Comparison of ENCODE assay signal across 22 cellular contexts in genomic region chr4:56187601-56188177, GRCh38.
"Had no signal": no experiment of that assay in that cellular context is flagged by ENCODE, and none has a peak within 500 bp of the region (broad histone marks: within the 10 kb centered on the region; RNA-seq: fewer than 3 reads in every experiment).

No MANE protein-coding gene starts in this region.

- H3K36me3 ChIP-seq: ascending aorta, sigmoid colon, tibial nerve had no signal

- H3K27me3 Mint-ChIP-seq: activated CD4-positive, alpha-beta T cell treated with anti-CD3 and anti-CD28 coated beads, Interleukin-2, amount 10 ng/mL, durations not matched to agents 24 days and 14 days; activated CD8-positive, alpha-beta T cell treated with anti-CD3 and anti-CD28 coated beads for 36 hours had no signal

- H3K27ac ChIP-seq: ascending aorta, foreskin keratinocyte, sigmoid colon, VCaP had no signal

- H3K4me1 ChIP-seq: ascending aorta, foreskin keratinocyte, sigmoid colon, tibial nerve had no signal

- H3K27me3 ChIP-seq: ascending aorta, foreskin keratinocyte, sigmoid colon, tibial nerve had no signal

- H3K36me3 Mint-ChIP-seq: activated CD8-positive, alpha-beta memory T cell treated with anti-CD3 and anti-CD28 coated beads, Interleukin-2, amount 10 ng/mL, durations not matched to agents 7 days and 5 days; immature natural killer cell had no signal

- H3K9me3 ChIP-seq: ascending aorta had no signal

- H3K9me3 Mint-ChIP-seq: activated naive CD4-positive, alpha-beta T cell treated with anti-CD3 and anti-CD28 coated beads, Interleukin-2, amount 50 U/mL, for 24 hours had no signal

- H3K4me3 ChIP-seq: ascending aorta, sigmoid colon, tibial nerve had no signal

- H3K27ac Mint-ChIP-seq: activated CD4-positive, alpha-beta T cell treated with anti-CD3 and anti-CD28 coated beads, Interleukin-2, amount 10 ng/mL, durations not matched to agents 24 days and 14 days; activated CD8-positive, alpha-beta memory T cell treated with anti-CD3 and anti-CD28 coated beads, Interleukin-2, amount 10 ng/mL, durations not matched to agents 7 days and 5 days; activated CD8-positive, alpha-beta T cell treated with anti-CD3 and anti-CD28 coated beads for 36 hours; activated naive CD4-positive, alpha-beta T cell treated with anti-CD3 and anti-CD28 coated beads, Interleukin-2, amount 50 U/mL, for 24 hours; immature natural killer cell; stimulated activated naive CD8-positive, alpha-beta T cell treated with anti-CD3 and anti-CD28 coated beads, Interleukin-15, amount 100 ng/mL, for 72 hours; T-cell; T-helper 2 cell treated with Interferon-gamma antibody and Interleukin-4, amounts not matched to agents 5 μg/mL and 100 μg/mL, for 36 hours had no signal

- H3K4me1 Mint-ChIP-seq: activated naive CD4-positive, alpha-beta T cell treated with anti-CD3 and anti-CD28 coated beads, Interleukin-2, amount 50 U/mL, for 24 hours; immature natural killer cell had no signal

- DNase-seq: activated CD4-positive, alpha-beta T cell treated with anti-CD3 and anti-CD28 coated beads, Interleukin-2, amount 10 ng/mL, durations not matched to agents 24 days and 14 days; activated CD8-positive, alpha-beta memory T cell treated with anti-CD3 and anti-CD28 coated beads, Interleukin-2, amount 10 ng/mL, durations not matched to agents 7 days and 5 days; activated CD8-positive, alpha-beta T cell treated with anti-CD3 and anti-CD28 coated beads for 36 hours; activated gamma-delta T cell treated with Interleukin-2 at 50 U/mL for 16 hours; activated T-cell treated with anti-CD3 and anti-CD28 coated beads for 4 hours; cerebellar nuclear complex; cortex of kidney; foreskin keratinocyte; immature natural killer cell; kidney glomerular epithelial cell; left ventricle myocardium superior; occipital lobe; posterior cingulate gyrus; sigmoid colon; stimulated activated CD4-positive, alpha-beta T cell treated with anti-CD3 and anti-CD28 coated beads, Interleukin-4, amount 100 ng/mL, for 4 hours; stimulated activated naive CD8-positive, alpha-beta T cell treated with anti-CD3 and anti-CD28 coated beads, Interleukin-15, amount 100 ng/mL, for 72 hours; T-cell had no signal

- H3K4me3 Mint-ChIP-seq: activated CD4-positive, alpha-beta T cell treated with anti-CD3 and anti-CD28 coated beads, Interleukin-2, amount 10 ng/mL, durations not matched to agents 24 days and 14 days; activated CD8-positive, alpha-beta memory T cell treated with anti-CD3 and anti-CD28 coated beads, Interleukin-2, amount 10 ng/mL, durations not matched to agents 7 days and 5 days; activated CD8-positive, alpha-beta T cell treated with anti-CD3 and anti-CD28 coated beads for 36 hours; activated naive CD4-positive, alpha-beta T cell treated with anti-CD3 and anti-CD28 coated beads, Interleukin-2, amount 50 U/mL, for 24 hours; immature natural killer cell; stimulated activated naive CD8-positive, alpha-beta T cell treated with anti-CD3 and anti-CD28 coated beads, Interleukin-15, amount 100 ng/mL, for 72 hours; T-cell; T-helper 2 cell treated with Interferon-gamma antibody and Interleukin-4, amounts not matched to agents 5 μg/mL and 100 μg/mL, for 36 hours had no signal
